ENCODE assay signal across 1 cellular context in the genomic region with DNA sequence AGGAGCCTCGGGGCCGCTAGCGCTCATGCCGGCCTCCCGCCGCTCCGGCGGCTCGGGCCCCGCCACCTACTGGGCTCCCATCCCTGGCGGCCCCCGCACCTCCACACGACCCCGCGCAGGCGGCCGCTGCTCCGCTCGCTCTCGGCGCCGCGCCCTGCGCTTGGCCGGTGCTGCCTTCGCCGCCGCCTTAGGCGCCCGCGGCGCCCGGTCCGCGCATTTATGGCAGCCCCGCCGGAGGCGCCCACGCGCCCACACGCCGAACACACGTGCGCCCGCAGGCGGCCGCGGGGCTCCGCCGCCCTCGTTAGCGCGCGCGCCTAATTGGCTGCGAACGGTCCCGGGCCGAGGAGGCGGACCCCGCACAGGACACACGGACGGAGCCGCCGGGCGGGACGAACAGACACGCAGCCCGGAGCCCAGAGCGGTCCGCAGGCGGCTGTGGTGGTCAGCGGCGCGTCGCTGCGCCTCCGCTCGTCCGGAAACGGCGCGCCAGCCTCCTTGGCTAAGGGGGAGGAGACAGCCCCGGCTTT.
A peak's percentile ranks its signal among the peaks of the same experiment; 100 is the strongest.
TF ChIP-seq lines count a peak whose summit lies in the region.

A gene (minus strand): TSS at position 27 of the 530 bp plus-strand sequence. CDS start 0 bp downstream, at position 27.

TF ChIP-seq in H1, 55 proteins besides CTCF, POLR2A, EP300 and RAD21:
- TF ChIP-seq RNF2 (IDR thresholded peaks at IDR 0.05; ENCODE audit: borderline replicate concordance, low read depth, low read length, missing control alignments, poor library complexity, severe bottlenecking): peak; percentile 65
- no peak for TF ChIP-seq NRF1 (IDR thresholded peaks at IDR 0.05; ENCODE audit: low read depth, low read length)
- TF ChIP-seq, protein P1, sequence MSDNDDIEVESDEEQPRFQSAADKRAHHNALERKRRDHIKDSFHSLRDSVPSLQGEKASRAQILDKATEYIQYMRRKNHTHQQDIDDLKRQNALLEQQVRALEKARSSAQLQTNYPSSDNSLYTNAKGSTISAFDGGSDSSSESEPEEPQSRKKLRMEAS (IDR thresholded peaks at IDR 0.05): no peak; the same call in 1 of the 2 replicates
- no peak for TF ChIP-seq SP4 (IDR thresholded peaks at IDR 0.05; ENCODE audit: low read length)
- no peak for TF ChIP-seq HDAC2 (IDR thresholded peaks at IDR 0.05; ENCODE audit: borderline replicate concordance in 1 of 2, low read depth in 2 of 2, low read length in 2 of 2)
- TF ChIP-seq JUND (IDR thresholded peaks at IDR 0.05; ENCODE audit: low read length): no peak
- no peak for TF ChIP-seq SP2 (IDR thresholded peaks at IDR 0.05; ENCODE audit: low read length)
- no peak for TF ChIP-seq TEAD4 (IDR thresholded peaks at IDR 0.05; ENCODE audit: low read depth, low read length)
- TF ChIP-seq KDM4A (IDR thresholded peaks at IDR 0.05; ENCODE audit: low read depth, low read length, severe bottlenecking): peak; percentile 50
- TF ChIP-seq SUZ12 (IDR thresholded peaks at IDR 0.05; ENCODE audit: low read length): peak; percentile 64
- no peak for TF ChIP-seq SIX5 (IDR thresholded peaks at IDR 0.05; ENCODE audit: low read depth, low read length)
